10 cellular contexts compared by ENCODE assay signal in the genomic region with DNA sequence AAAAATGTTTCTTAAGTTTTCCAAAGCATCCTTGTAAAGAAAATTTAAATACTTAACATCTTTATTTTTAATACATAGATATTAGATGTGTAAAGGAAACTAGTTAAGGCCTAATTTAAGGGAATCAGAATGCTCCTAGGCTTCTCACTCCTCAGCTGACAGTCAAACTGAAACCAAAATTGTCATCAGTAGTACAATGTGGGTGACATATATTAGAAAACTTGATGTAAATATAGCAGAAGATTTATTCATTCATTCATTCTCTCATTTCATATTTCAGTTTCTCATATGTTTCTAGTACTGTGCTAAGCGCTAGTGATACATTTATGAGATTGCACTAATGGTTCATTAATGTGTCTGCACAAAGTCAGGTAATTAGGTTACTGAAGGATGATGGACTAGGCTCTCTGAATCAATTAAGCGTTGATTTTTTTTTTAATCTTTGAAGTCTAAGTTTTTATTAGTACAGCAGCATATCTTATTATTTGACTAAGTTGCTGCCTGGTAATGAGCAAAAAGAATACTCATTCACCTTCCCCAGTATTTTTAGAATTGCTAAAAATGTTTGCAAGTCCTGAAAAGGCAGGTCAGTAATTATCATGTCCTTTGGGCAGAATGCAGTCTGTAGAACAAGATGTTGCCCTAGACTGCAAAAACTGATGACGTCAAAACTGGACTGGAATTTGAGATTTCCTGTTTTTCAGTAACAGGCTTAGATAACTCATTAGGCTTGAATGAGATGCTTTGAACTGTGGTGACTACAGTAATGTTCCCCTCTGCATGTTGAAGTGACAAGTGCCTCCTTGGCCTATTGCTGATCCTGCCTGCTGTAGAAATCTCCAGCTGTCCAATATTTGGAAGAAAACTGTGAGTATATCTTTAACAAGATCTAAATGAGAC.
DNase-seq lines count a peak whose midpoint lies in the region; ATAC-seq and TF ChIP-seq lines count a peak whose summit lies in the region.
"Had no signal": no experiment of that assay in that cellular context is flagged by ENCODE, and none has a peak within 500 bp of the region (broad histone marks: within the 10 kb centered on the region; RNA-seq: fewer than 3 reads in every experiment).

No MANE protein-coding gene starts in this region.

- no peak for TF ChIP-seq POLR2A in tibial nerve (IDR thresholded peaks at IDR 0.05)

- peak; percentile 54 for ATAC-seq in HG03469 (IDR thresholded peaks at IDR 0.05; ENCODE audit: unreplicated experiment)

- H3K36me3 ChIP-seq in tibial nerve: no peaks in the 10 kb centered on the region

- peaks cover 0 to 31% (median 5%) of the 10 kb centered on the region in 4 donors for H3K4me1 ChIP-seq in tibial nerve

- TF ChIP-seq EP300 in tibial nerve (IDR thresholded peaks at IDR 0.05): peak in 1 of 2 donors; percentile 35

- DNase-seq in NCI-H510A treated with DMSO at 0.1 percent for 48 hours (lab: John Stamatoyannopoulos, UW) (peak; percentile 7), NCI-H510A (lab: John Stamatoyannopoulos, UW) (no peak), choroid plexus epithelial cell (ENCODE audit: low read depth) (peak; percentile 87), tibial nerve (ENCODE audit: low spot score in 2 of 2) (no peak), cortex of kidney (lab: John Stamatoyannopoulos, UW) (no peak), SK-N-DZ (ENCODE audit: low spot score) (no peak)
- no peak for DNase-seq in activated CD4-positive, CD25-positive, alpha-beta regulatory T cell treated with anti-CD3 and anti-CD28 coated beads, Interleukin-2, amount 50 U/mL, for 72 hours
- DNase-seq: effector CD4-positive, alpha-beta T cell; midbrain had no signal

- H3K27me3 ChIP-seq in tibial nerve: no peaks in the 10 kb centered on the region

- TF ChIP-seq CTCF in choroid plexus epithelial cell (conservative IDR thresholded peaks at IDR 0.05; ENCODE audit: low read depth, low read length) (no peak), tibial nerve (IDR thresholded peaks at IDR 0.05) (no peak)

- peak overlapping the region in 3 of 4 donors; percentile 11 to 57 (median 49) for H3K27ac ChIP-seq in tibial nerve

- 70 to 73% methylated on average over 3 of the region's 3 CpGs for WGBS in tibial nerve, 2 donors

- no peaks in the 10 kb centered on the region for H3K9me3 ChIP-seq in tibial nerve

- H3K4me3 ChIP-seq in choroid plexus epithelial cell (ENCODE audit: low read depth, low read length) (no peak overlapping the region), tibial nerve (no peak overlapping the region)

Comparison
In these comparisons a context has a peak if more than half of its experiments do, and no peak if none do; other contexts are left out.
1. DNase-seq: peak in NCI-H510A treated with DMSO at 0.1 percent for 48 hours (single experiment) and choroid plexus epithelial cell (single experiment); none in NCI-H510A (single experiment), tibial nerve (0 of 2), activated CD4-positive, CD25-positive, alpha-beta regulatory T cell treated with anti-CD3 and anti-CD28 coated beads, Interleukin-2, amount 50 U/mL, for 72 hours (single experiment), cortex of kidney (single experiment) and SK-N-DZ (single experiment).